Comparison of ENCODE assay signal across 12 cellular contexts in the genomic region with DNA sequence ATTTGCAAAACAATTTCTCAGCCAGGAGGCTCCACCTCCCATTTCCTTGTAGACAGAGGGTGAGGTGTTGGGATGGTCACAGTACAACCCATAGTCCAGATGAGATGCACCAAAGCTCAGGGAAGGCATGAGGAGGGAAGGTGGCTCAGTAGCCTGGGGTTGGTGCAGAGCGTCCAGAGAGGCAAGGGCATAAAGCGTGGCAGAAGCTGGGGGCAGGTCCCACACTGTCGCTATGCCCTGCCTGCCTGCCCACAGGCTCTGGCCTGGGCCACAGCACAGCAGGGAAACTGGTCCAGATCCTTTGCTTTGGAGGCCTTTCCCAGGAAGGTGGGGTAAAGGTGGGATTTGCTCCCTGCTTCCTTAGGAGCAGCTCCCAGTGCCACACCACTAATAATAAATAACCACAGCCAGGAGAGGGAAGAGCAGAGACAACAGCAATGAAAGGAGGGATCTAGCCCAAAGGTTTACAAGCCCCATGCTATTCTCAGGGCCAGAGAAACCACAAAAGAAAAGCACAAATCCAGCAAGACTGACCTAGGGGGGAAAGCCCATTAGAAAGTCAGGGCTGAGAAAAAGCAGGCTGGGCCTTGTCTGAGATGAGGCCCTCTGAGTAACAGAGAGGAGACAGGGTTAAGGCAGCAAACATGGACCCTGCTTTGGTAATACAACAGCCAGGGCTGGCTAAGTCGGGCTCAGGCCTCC. TPM values are rescaled to one million over a fixed set of nuclear protein-coding genes. Genes with fewer than 3 reads are reported as not detected.
DNase-seq lines count a peak whose midpoint lies in the region; ATAC-seq, FAIRE-seq and TF ChIP-seq lines count a peak whose summit lies in the region.
"Had no signal": no experiment of that assay in that cellular context is flagged by ENCODE, and none has a peak within 500 bp of the region (broad histone marks: within the 10 kb centered on the region; RNA-seq: fewer than 3 reads in every experiment).

No MANE protein-coding gene starts in this region.

- TF ChIP-seq POLR2A in vagina (IDR thresholded peaks at IDR 0.05): no peak

- H3K36me3 Mint-ChIP-seq in natural killer cell treated with Interleukin-12 subunit alpha and Interleukin-12 subunit beta and Interleukin-15 and Interleukin-18, amount 100 ng/mL, for 72 hours: peaks cover 16% of the 10 kb centered on the region

- no peak for DNase-seq in right atrium auricular region (ENCODE audit: low spot score)
- DNase-seq in cardiac septum (ENCODE audit: low spot score): no peak
- DNase-seq in natural killer cell treated with Interleukin-12 subunit alpha and Interleukin-12 subunit beta and Interleukin-15 and Interleukin-18, amount 100 ng/mL, for 72 hours (ENCODE audit: low spot score): no peak
- no peak for DNase-seq in vagina (ENCODE audit: extremely low spot score in 2 of 2)
- no peak for DNase-seq in HTR-8/SVneo (ENCODE audit: insufficient read length, low spot score)
- no peak for DNase-seq in retina
- no peak for DNase-seq in SKM-1 treated with dmso at 0.1 percent for 144 hours (lab: John Stamatoyannopoulos, UW; ENCODE audit: unreplicated experiment)
- DNase-seq: activated T-cell treated with anti-CD3 and anti-CD28 coated beads, Interleukin-2, amount 50 U/mL, for 1 hour; KBM-7; occipital lobe; T-helper 1 cell had no signal

- H3K27me3 Mint-ChIP-seq in natural killer cell treated with Interleukin-12 subunit alpha and Interleukin-12 subunit beta and Interleukin-15 and Interleukin-18, amount 100 ng/mL, for 72 hours: no peaks in the 10 kb centered on the region

- H3K9me3 Mint-ChIP-seq in natural killer cell treated with Interleukin-12 subunit alpha and Interleukin-12 subunit beta and Interleukin-15 and Interleukin-18, amount 100 ng/mL, for 72 hours: no peaks in the 10 kb centered on the region

- peaks cover 49 to 58% of the 10 kb centered on the region in 2 donors for H3K4me1 Mint-ChIP-seq in natural killer cell treated with Interleukin-12 subunit alpha and Interleukin-12 subunit beta and Interleukin-15 and Interleukin-18, amount 100 ng/mL, for 72 hours (ENCODE audit: low read depth in 2 of 2)

- TF ChIP-seq CTCF in right atrium auricular region (IDR thresholded peaks at IDR 0.05) (no peak), vagina (IDR thresholded peaks at IDR 0.05) (no peak)

- intact Hi-C loops in cardiac septum (cut with DNase I) (no loop called here), vagina (cut with DNase I) (no loop called here)

- peak overlapping the region; percentile 32 for H3K4me3 Mint-ChIP-seq in natural killer cell treated with Interleukin-12 subunit alpha and Interleukin-12 subunit beta and Interleukin-15 and Interleukin-18, amount 100 ng/mL, for 72 hours

- FAIRE-seq in HTR-8/SVneo (lab: Jason Lieb, UNC): no peak

- no peaks in the 10 kb centered on the region for H3K27me3 ChIP-seq in right atrium auricular region
- H3K27me3 ChIP-seq in vagina: no peaks in the 10 kb centered on the region

- no peak for ATAC-seq in natural killer cell treated with Interleukin-12 subunit alpha and Interleukin-12 subunit beta and Interleukin-15 and Interleukin-18, amount 100 ng/mL, for 72 hours

- peaks cover 34% of the 10 kb centered on the region for H3K36me3 ChIP-seq in right atrium auricular region
- H3K36me3 ChIP-seq in vagina: peaks cover 3 to 10% of the 10 kb centered on the region in 2 donors

- H3K4me3 ChIP-seq in right atrium auricular region (no peak overlapping the region), vagina (no peak overlapping the region)

- H3K9me3 ChIP-seq in right atrium auricular region: no peaks in the 10 kb centered on the region
- H3K9me3 ChIP-seq in vagina: no peaks in the 10 kb centered on the region

- H3K27ac Mint-ChIP-seq in natural killer cell treated with Interleukin-12 subunit alpha and Interleukin-12 subunit beta and Interleukin-15 and Interleukin-18, amount 100 ng/mL, for 72 hours: peak overlapping the region; percentile 65 to 86

- H3K4me1 ChIP-seq in right atrium auricular region (peaks cover 0 to 65% of the 10 kb centered on the region in 2 donors), vagina (peaks cover 75% of the 10 kb centered on the region)

- H3K27ac ChIP-seq in right atrium auricular region (peak overlapping the region; percentile 50 to 76), cingulate gyrus (ENCODE audit: low read depth, low read length) (peak overlapping the region; percentile 72), vagina (peak overlapping the region; percentile 94)

RNA-seq across cellular contexts. Expression of gene PCDHGC5, which starts 27.2 kb away (rescaled TPM):
- total RNA-seq in right atrium auricular region: 1 to 10 TPM; 1.4 to 1.7 TPM
- total RNA-seq in cardiac septum: 6.1 TPM
- total RNA-seq in natural killer cell treated with Interleukin-12 subunit alpha and Interleukin-12 subunit beta and Interleukin-15 and Interleukin-18, amount 100 ng/mL, for 72 hours: under 1 TPM in 1 of 2 donors, not detected in 1; 0.17 TPM
- 3.4 TPM for total RNA-seq in vagina

RNA-seq across cellular contexts. Expression of gene PCDHGC4, which starts 31.3 kb away (rescaled TPM):
- total RNA-seq in right atrium auricular region: 1 to 10 TPM; 1.5 to 1.7 TPM
- total RNA-seq in cardiac septum: 5.8 TPM
- under 1 TPM in 1 of 2 donors, not detected in 1; 0.26 TPM for total RNA-seq in natural killer cell treated with Interleukin-12 subunit alpha and Interleukin-12 subunit beta and Interleukin-15 and Interleukin-18, amount 100 ng/mL, for 72 hours
- total RNA-seq in vagina: 4.9 TPM

RNA-seq across cellular contexts. Expression of gene PCDHGC3, which starts 40.3 kb away (rescaled TPM):
- total RNA-seq in right atrium auricular region (10 to 100 TPM; 24.1 to 38.3 TPM), cardiac septum (16.9 TPM), vagina (78.3 TPM)
- 1 to 10 TPM in 1 of 2 donors, under 1 TPM in 1; 0.33 to 1.8 TPM for total RNA-seq in natural killer cell treated with Interleukin-12 subunit alpha and Interleukin-12 subunit beta and Interleukin-15 and Interleukin-18, amount 100 ng/mL, for 72 hours
